ENCODE assay signal across 9 cellular contexts in genomic region chr9:79233542-79233941, GRCh38.
A peak's percentile ranks its signal among the peaks of the same experiment; 100 is the strongest.
DNase-seq lines count a peak whose midpoint lies in the region; ATAC-seq and TF ChIP-seq lines count a peak whose summit lies in the region.
"Had no signal": no experiment of that assay in that cellular context is flagged by ENCODE, and none has a peak within 500 bp of the region (broad histone marks: within the 10 kb centered on the region; RNA-seq: fewer than 3 reads in every experiment).

No MANE protein-coding gene starts in this region.

- no peaks in the 10 kb centered on the region for H4K20me1 ChIP-seq in OCI-LY7 (ENCODE audit: insufficient read depth, low read length)

- no peak overlapping the region for H3K4me2 ChIP-seq in OCI-LY7 (ENCODE audit: low read length)

- TF ChIP-seq CTCF in OCI-LY7 (conservative IDR thresholded peaks at IDR 0.05; ENCODE audit: low read length) (peak; percentile 67), ovary (IDR thresholded peaks at IDR 0.05) (no peak)

- no peak for TF ChIP-seq POLR2A in ovary (IDR thresholded peaks at IDR 0.05)

- POLR2A ChIA-PET in OCI-LY7 (lab: Charles Lee) = no interaction called here
- POLR2A ChIA-PET in naive thymus-derived CD4-positive, alpha-beta T cell (lab: Charles Lee) = no interaction called here

- ATAC-seq in GM21717 (IDR thresholded peaks at IDR 0.05; ENCODE audit: unreplicated experiment) = peak; percentile 79
- no peak for ATAC-seq in HG02798 (IDR thresholded peaks at IDR 0.05; ENCODE audit: poor library complexity, unreplicated experiment)
- no peak for ATAC-seq in naive thymus-derived CD4-positive, alpha-beta T cell
- ATAC-seq: body of pancreas had no signal

- peaks cover 0 to 4% (median 0%) of the 10 kb centered on the region in 5 donors for H3K36me3 Mint-ChIP-seq in naive thymus-derived CD4-positive, alpha-beta T cell

- no peak overlapping the region for H3K4me3 Mint-ChIP-seq in naive thymus-derived CD4-positive, alpha-beta T cell

- no peak overlapping the region for H3K27ac Mint-ChIP-seq in naive thymus-derived CD4-positive, alpha-beta T cell

- H3K36me3 ChIP-seq in OCI-LY7 (ENCODE audit: insufficient read depth, low read length) = no peaks in the 10 kb centered on the region
- no peaks in the 10 kb centered on the region for H3K36me3 ChIP-seq in naive thymus-derived CD4-positive, alpha-beta T cell (ENCODE audit: control insufficient read depth in 2 of 3, insufficient read depth in 3 of 3, low read length in 3 of 3)
- no peaks in the 10 kb centered on the region for H3K36me3 ChIP-seq in ovary

- no peaks in the 10 kb centered on the region for H3K9me2 ChIP-seq in OCI-LY7 (ENCODE audit: insufficient read depth, low read length)

- H3K27me3 Mint-ChIP-seq in naive thymus-derived CD4-positive, alpha-beta T cell = peaks cover 0 to 14% (median 7%) of the 10 kb centered on the region in 5 donors

- no peaks in the 10 kb centered on the region for H3K79me2 ChIP-seq in OCI-LY7 (ENCODE audit: insufficient read depth, low read depth, low read length)

- DNase-seq in ELR (ENCODE audit: low read depth) (peak; percentile 66), OCI-LY7 (ENCODE audit: low spot score) (peak; percentile 8), iPS-NIHi7 (ENCODE audit: extremely low spot score) (peak; percentile 68), hypothalamus (lab: John Stamatoyannopoulos, UW) (no peak), ovary (no peak)
- DNase-seq in naive thymus-derived CD4-positive, alpha-beta T cell = no peak

- CTCF ChIA-PET in OCI-LY7 (lab: Charles Lee; ENCODE audit: unreplicated experiment) = no interaction called here
- CTCF ChIA-PET in naive thymus-derived CD4-positive, alpha-beta T cell (lab: Charles Lee) = no interaction called here

- H3K27ac ChIP-seq in OCI-LY7 (ENCODE audit: low read depth, low read length, poor library complexity, severe bottlenecking) = no peak overlapping the region
- H3K27ac ChIP-seq in naive thymus-derived CD4-positive, alpha-beta T cell (ENCODE audit: low read depth, low read length) = no peak overlapping the region
- H3K27ac ChIP-seq in ovary = no peak overlapping the region
- H3K27ac ChIP-seq: body of pancreas had no signal

- no TSS peak for BruUV-seq in OCI-LY7 (replicated peaks; lab: Mats Ljungman, UMichigan)

- H3K9me3 ChIP-seq in OCI-LY7 (ENCODE audit: low read length) (no peaks in the 10 kb centered on the region), ovary (no peaks in the 10 kb centered on the region)
- H3K9me3 ChIP-seq in naive thymus-derived CD4-positive, alpha-beta T cell (ENCODE audit: control insufficient read depth in 2 of 3, low read length in 3 of 3) = no peaks in the 10 kb centered on the region
- H3K9me3 ChIP-seq: body of pancreas had no signal

- no peak for TF ChIP-seq EP300 in ovary (IDR thresholded peaks at IDR 0.05)

- H3K4me1 Mint-ChIP-seq in naive thymus-derived CD4-positive, alpha-beta T cell = no peaks in the 10 kb centered on the region

- H3K4me1 ChIP-seq in OCI-LY7 (ENCODE audit: insufficient read depth, low read length, poor library complexity, severe bottlenecking) (no peaks in the 10 kb centered on the region), ovary (ENCODE audit: insufficient read depth) (no peaks in the 10 kb centered on the region)
- no peaks in the 10 kb centered on the region for H3K4me1 ChIP-seq in naive thymus-derived CD4-positive, alpha-beta T cell (ENCODE audit: control insufficient read depth in 2 of 2, insufficient read depth in 2 of 2, low read length in 2 of 2)
- H3K4me1 ChIP-seq: body of pancreas had no signal

- no peak overlapping the region for H3K4me3 ChIP-seq in OCI-LY7 (ENCODE audit: low read depth, low read length, poor library complexity, severe bottlenecking)
- H3K4me3 ChIP-seq in naive thymus-derived CD4-positive, alpha-beta T cell (ENCODE audit: low read length) = no peak overlapping the region
- no peak overlapping the region for H3K4me3 ChIP-seq in ovary
- H3K4me3 ChIP-seq: body of pancreas had no signal

- intact Hi-C loops in OCI-LY7 (cut with micrococcal nuclease; ENCODE audit: unreplicated experiment) = no loop called here
- intact Hi-C loops in naive thymus-derived CD4-positive, alpha-beta T cell (cut with micrococcal nuclease) = no loop called here
- intact Hi-C loops in ovary (cut with DNase I) = no loop called here

- no peaks in the 10 kb centered on the region for H3K27me3 ChIP-seq in naive thymus-derived CD4-positive, alpha-beta T cell (ENCODE audit: control insufficient read depth in 2 of 2, insufficient read depth in 2 of 2, low read length in 2 of 2)
- H3K27me3 ChIP-seq in ovary = no peaks in the 10 kb centered on the region
- H3K27me3 ChIP-seq: body of pancreas had no signal

- no peak overlapping the region for H2AFZ ChIP-seq in OCI-LY7 (ENCODE audit: low read length)

- WGBS in ovary, 3 donors = 83 to 90% (median 89%) methylated on average over 2 of the region's 2 CpGs

- H3K9me3 Mint-ChIP-seq in naive thymus-derived CD4-positive, alpha-beta T cell = peaks cover 0 to 20% (median 4%) of the 10 kb centered on the region in 11 donors

Comparison
In these comparisons a context has a peak if more than half of its experiments do, and no peak if none do; other contexts are left out.
1. DNase-seq: peak in ELR (single experiment), OCI-LY7 (single experiment) and iPS-NIHi7 (single experiment); none in hypothalamus (0 of 51), naive thymus-derived CD4-positive, alpha-beta T cell (0 of 9) and ovary (0 of 5).